In the genomic region with DNA sequence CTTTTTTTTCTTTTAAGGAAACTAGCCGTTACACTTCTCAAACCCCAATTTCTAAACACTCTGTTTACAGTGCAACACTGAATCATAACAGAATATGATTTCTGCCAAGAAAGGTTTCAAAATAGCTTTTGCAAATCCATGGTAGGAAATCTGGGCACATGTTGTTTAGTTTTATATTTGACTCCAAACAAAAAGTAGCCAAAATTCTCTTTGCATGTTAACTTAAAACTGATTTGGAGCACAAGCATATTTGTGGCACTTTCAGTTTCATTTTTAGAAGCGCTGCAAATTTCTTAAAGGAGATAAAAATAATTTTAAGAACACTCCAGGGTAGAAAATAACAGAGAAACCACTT, we compare ENCODE assay signal across 8 cellular contexts.
DNase-seq lines count a peak whose midpoint lies in the region; ATAC-seq and TF ChIP-seq lines count a peak whose summit lies in the region.

No MANE protein-coding gene starts in this region.

- ATAC-seq in GM21825 (IDR thresholded peaks at IDR 0.05; ENCODE audit: unreplicated experiment) (peak; percentile 13), activated B cell treated with CpG ODN at 0.5 μM for 24 hours (ENCODE audit: low read depth) (no peak), GM19395 (IDR thresholded peaks at IDR 0.05; ENCODE audit: unreplicated experiment) (no peak)

- H3K9me3 ChIP-seq in left ventricle myocardium inferior (replicated peaks), result peaks cover 5% of the 10 kb centered on the region

- peaks cover 18% of the 10 kb centered on the region for H3K36me3 Mint-ChIP-seq in activated B cell treated with CpG ODN at 0.5 μM for 24 hours (ENCODE audit: low read depth)

- H3K27ac ChIP-seq in left ventricle myocardium inferior (replicated peaks), result peak overlapping the region; percentile 93
- H3K27ac ChIP-seq in substantia nigra (ENCODE audit: low read depth, low read length, poor library complexity, severe bottlenecking), result peak overlapping the region; percentile 37

- peaks cover 2% of the 10 kb centered on the region for H3K9me3 Mint-ChIP-seq in activated B cell treated with CpG ODN at 0.5 μM for 24 hours

- peak; percentile 36 to 56 for DNase-seq in AML-193 (lab: John Stamatoyannopoulos, UW)
- DNase-seq in activated B cell treated with CpG ODN at 0.5 μM for 24 hours, result no peak
- no peak for DNase-seq in left ventricle myocardium inferior
- no peak for DNase-seq in substantia nigra (lab: John Stamatoyannopoulos, UW)
- no peak for DNase-seq in 8988T
- no peak for DNase-seq in NCI-H187 (lab: John Stamatoyannopoulos, UW)

- H3K27me3 Mint-ChIP-seq in activated B cell treated with CpG ODN at 0.5 μM for 24 hours, result no peaks in the 10 kb centered on the region

- H3K27me3 ChIP-seq in left ventricle myocardium inferior (ENCODE audit: low read depth), result no peaks in the 10 kb centered on the region

- H3K36me3 ChIP-seq in left ventricle myocardium inferior, result peaks cover 6% of the 10 kb centered on the region

- POLR2A ChIA-PET in activated B cell treated with CpG ODN at 0.5 μM for 24 hours (lab: Charles Lee), result interaction anchor here (0.6 to 1.9 kb wide), 11 partner anchors 8 to 887 kb away, joined by 3 to 15 read pairs (median 4); a partner anchor contains a TSS

- H3K4me1 Mint-ChIP-seq in activated B cell treated with CpG ODN at 0.5 μM for 24 hours, result peaks cover 36% of the 10 kb centered on the region

- H3K27ac Mint-ChIP-seq in activated B cell treated with CpG ODN at 0.5 μM for 24 hours, result peak overlapping the region; percentile 98

- peaks cover 22% of the 10 kb centered on the region for H3K4me1 ChIP-seq in left ventricle myocardium inferior

- H3K4me3 Mint-ChIP-seq in activated B cell treated with CpG ODN at 0.5 μM for 24 hours, result peak overlapping the region; percentile 87

- intact Hi-C loops in activated B cell treated with CpG ODN at 0.5 μM for 24 hours (cut with micrococcal nuclease), result loop anchor here (1.0 to 5.0 kb wide), 3 partner anchors 9 to 417 kb away; a partner anchor contains a TSS
- intact Hi-C loops in left ventricle myocardium inferior (cut with micrococcal nuclease), result loop anchor here (5.0 to 10.0 kb wide), 2 partner anchors 51 to 56 kb away; no protein-coding TSS in a partner anchor

- H3K4me3 ChIP-seq in left ventricle myocardium inferior, result peak overlapping the region; percentile 67

- CTCF ChIA-PET in activated B cell treated with CpG ODN at 0.5 μM for 24 hours (lab: Charles Lee), result interaction anchor here (1.4 to 1.8 kb wide), 2 partner anchors 9 to 84 kb away, joined by 4 to 8 read pairs; no protein-coding TSS in a partner anchor

- TF ChIP-seq CTCF in activated B cell treated with CpG ODN at 0.5 μM for 24 hours (IDR thresholded peaks at IDR 0.05), result no peak
- no peak for TF ChIP-seq CTCF in left ventricle myocardium inferior (IDR thresholded peaks at IDR 0.05; ENCODE audit: borderline replicate concordance)

Comparison
In these comparisons a context has a peak if more than half of its experiments do, and no peak if none do; other contexts are left out.
1. DNase-seq: peak in AML-193 (2 of 2); none in activated B cell treated with CpG ODN at 0.5 μM for 24 hours (single experiment), left ventricle myocardium inferior (single experiment), substantia nigra (0 of 49), 8988T (single experiment) and NCI-H187 (0 of 2).